Comparison of ENCODE assay signal across 21 cellular contexts in the genomic region with DNA sequence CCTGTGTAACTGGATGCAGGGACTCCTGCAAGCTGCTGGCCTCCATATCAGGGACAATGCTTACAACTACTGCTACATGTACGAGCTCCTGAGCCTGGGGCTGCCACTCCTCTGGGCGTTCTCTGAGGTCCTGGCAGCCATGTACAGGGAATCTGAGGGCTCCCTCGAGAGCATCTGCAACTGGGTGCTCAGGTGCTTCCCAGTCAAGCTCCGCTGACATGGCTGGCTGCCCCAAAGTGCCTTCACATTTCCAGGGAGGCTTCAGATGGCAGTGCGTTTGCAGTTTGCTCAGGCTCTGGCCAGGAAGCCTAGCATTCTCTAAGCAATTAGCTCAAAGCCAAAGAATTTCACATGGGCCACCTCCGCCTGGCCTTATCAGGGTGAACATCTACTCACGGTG.
A peak's percentile ranks its signal among the peaks of the same experiment; 100 is the strongest.
DNase-seq lines count a peak whose midpoint lies in the region; ATAC-seq and TF ChIP-seq lines count a peak whose summit lies in the region.
"Had no signal": no experiment of that assay in that cellular context is flagged by ENCODE, and none has a peak within 500 bp of the region (broad histone marks: within the 10 kb centered on the region; RNA-seq: fewer than 3 reads in every experiment).

No MANE protein-coding gene starts in this region.

- ATAC-seq in thoracic aorta (ENCODE audit: insufficient number of reproducible peaks, low FRiP score, low read depth), result no peak
- ATAC-seq in HG03280 (IDR thresholded peaks at IDR 0.05; ENCODE audit: unreplicated experiment), result no peak
- ATAC-seq: GM12878 had no signal

- no peaks in the 10 kb centered on the region for H3K23me2 ChIP-seq in H9 (ENCODE audit: insufficient read length, low read depth, low read length, poor library complexity, severe bottlenecking)

- H4K20me1 ChIP-seq in BLaER1, result no peaks in the 10 kb centered on the region
- no peaks in the 10 kb centered on the region for H4K20me1 ChIP-seq in H9 (ENCODE audit: control insufficient read depth, insufficient read depth, insufficient read length)

- H3K27ac Mint-ChIP-seq in H9, result no peak overlapping the region
- H3K27ac Mint-ChIP-seq: CD4-positive, alpha-beta memory T cell had no signal

- H2AFZ ChIP-seq in H9 (ENCODE audit: low read length), result no peak overlapping the region

- TF ChIP-seq CTCF in H9 (conservative IDR thresholded peaks at IDR 0.05) (no peak), thoracic aorta (IDR thresholded peaks at IDR 0.05) (no peak)

- H3K4me3 ChIP-seq in BLaER1, result no peak overlapping the region
- H3K4me3 ChIP-seq in mesodermal cell (ENCODE audit: extremely low read depth, insufficient read depth, low read length, poor library complexity, severe bottlenecking), result no peak overlapping the region
- no peak overlapping the region for H3K4me3 ChIP-seq in thoracic aorta
- H3K4me3 ChIP-seq: GM12878, MG63, SJSA1 had no signal

- DNase-seq in H9 (peak; percentile 22), thoracic aorta (ENCODE audit: low spot score) (no peak), T-helper 2 cell (no peak), activated T-cell treated with anti-CD3 and anti-CD28 coated beads for 4 hours (no peak)
- DNase-seq: CD4-positive, alpha-beta memory T cell; COR-L47; GDM1; KG1; MG63; NCI-H1105 treated with DMSO at 0.1 percent for 48 hours; NCI-H146; NCI-H1930; NCI-H2227 treated with DMSO at 0.1 percent for 48 hours; NCI-H69; Right ventricle myocardium superior; RPMI8226 had no signal

- H2BK20ac ChIP-seq in H9 (ENCODE audit: low read depth, low read length, poor library complexity, severe bottlenecking), result no peak overlapping the region

- 0 out of 7 replicates have a peak, but pooled peaks cover 0 to 3% (median 0%) of the 10 kb centered on the region in 3 experiments for H3K36me3 Mint-ChIP-seq in H9 (ENCODE audit: insufficient read depth in 1 of 3, low read depth in 3 of 3)

- WGBS in H9 (ENCODE audit: extremely low coverage, insufficient read length, low lambda C conversion rate), result no CpG with 5 or more reads among the region's 7 CpGs
- 86 to 88% methylated on average over 3 to 6 of the region's 7 CpGs for WGBS in mesodermal cell (ENCODE audit: insufficient coverage in 2 of 2), 2 experiments

- peaks cover 5 to 12% of the 10 kb centered on the region in 2 experiments; a peak in 3 of 4 replicates for H3K4me1 Mint-ChIP-seq in H9
- H3K4me1 Mint-ChIP-seq: CD4-positive, alpha-beta memory T cell had no signal

- H3K9me3 ChIP-seq in BLaER1 (no peaks in the 10 kb centered on the region), H9 (ENCODE audit: control insufficient read depth, low read depth, low read length) (no peaks in the 10 kb centered on the region), mesodermal cell (ENCODE audit: control insufficient read depth, low read length) (no peaks in the 10 kb centered on the region), thoracic aorta (no peaks in the 10 kb centered on the region)
- H3K9me3 ChIP-seq: MG63, SJSA1 had no signal

- H3K4ac ChIP-seq in H9 (ENCODE audit: low read depth, low read length), result no peak overlapping the region

- no peak overlapping the region for H4K8ac ChIP-seq in H9 (replicated peaks; ENCODE audit: insufficient read length, low read depth, low read length)

- H3T11ph ChIP-seq in H9 (ENCODE audit: low read length), result no peak overlapping the region

- no peaks in the 10 kb centered on the region for H3K27me3 ChIP-seq in BLaER1
- H3K27me3 ChIP-seq in H9 (ENCODE audit: insufficient read depth, low read length), result no peaks in the 10 kb centered on the region
- no peaks in the 10 kb centered on the region for H3K27me3 ChIP-seq in thoracic aorta (replicated peaks; ENCODE audit: insufficient read depth)
- H3K27me3 ChIP-seq: MG63, SJSA1 had no signal

- no peak overlapping the region for H3K4me3 Mint-ChIP-seq in H9

- H3K23ac ChIP-seq in H9 (ENCODE audit: insufficient read length, low read depth, low read length), result no peak overlapping the region

- no peak overlapping the region for H4K91ac ChIP-seq in H9 (ENCODE audit: insufficient read length, low read depth, low read length)

- H3K36me3 ChIP-seq in BLaER1 (no peaks in the 10 kb centered on the region), mesodermal cell (ENCODE audit: control insufficient read depth, insufficient read depth, low read length) (peaks cover 87% of the 10 kb centered on the region), thoracic aorta (peaks cover 90% of the 10 kb centered on the region)

- H3K4me2 ChIP-seq in BLaER1 (peak overlapping the region; percentile 45), H9 (ENCODE audit: insufficient read depth, insufficient read length, low read length) (no peak overlapping the region)

- H3K27ac ChIP-seq in BLaER1 (no peak overlapping the region), H9 (ENCODE audit: insufficient read length, low read depth, low read length) (no peak overlapping the region), mesodermal cell (ENCODE audit: low read depth, low read length, severe bottlenecking) (peak overlapping the region; percentile 13), thoracic aorta (peak overlapping the region; percentile 66 to 71)
- H3K27ac ChIP-seq: SJSA1 had no signal

- no peak overlapping the region for H2AK5ac ChIP-seq in H9 (ENCODE audit: insufficient read length, low read length)

- no peaks in the 10 kb centered on the region for H3K79me1 ChIP-seq in H9 (ENCODE audit: insufficient read depth, low read depth, low read length, poor library complexity, severe bottlenecking)

- no peak overlapping the region for H2BK15ac ChIP-seq in H9 (ENCODE audit: low read depth, low read length)

- H3K56ac ChIP-seq in H9 (ENCODE audit: insufficient read length, low read depth, low read length), result no peak overlapping the region

- H3K4me1 ChIP-seq in BLaER1, result peaks cover 18% of the 10 kb centered on the region
- H3K4me1 ChIP-seq in H9 (ENCODE audit: insufficient read depth, low read length), result no peaks in the 10 kb centered on the region
- peaks cover 55% of the 10 kb centered on the region for H3K4me1 ChIP-seq in mesodermal cell (ENCODE audit: control insufficient read depth, insufficient read depth, low read length, poor library complexity, severe bottlenecking)
- peaks cover 5 to 62% of the 10 kb centered on the region in 2 donors for H3K4me1 ChIP-seq in thoracic aorta (ENCODE audit: control insufficient read depth in 1 of 2, low read depth in 2 of 2)
- H3K4me1 ChIP-seq: SJSA1 had no signal

- no peaks in the 10 kb centered on the region for H3K27me3 Mint-ChIP-seq in H9 (ENCODE audit: low read depth)
- H3K27me3 Mint-ChIP-seq: CD4-positive, alpha-beta memory T cell had no signal

- no peak overlapping the region for H3K14ac ChIP-seq in H9 (ENCODE audit: insufficient read depth, low read length)

- no peak overlapping the region for H2BK12ac ChIP-seq in H9 (ENCODE audit: insufficient read length, low read depth, low read length)

- no peak overlapping the region for H3K18ac ChIP-seq in H9 (ENCODE audit: insufficient read length, low read depth, low read length)

- H3K9me3 Mint-ChIP-seq in H9, result no peaks in the 10 kb centered on the region
- H3K9me3 Mint-ChIP-seq: CD4-positive, alpha-beta memory T cell had no signal

- H3K9ac ChIP-seq in BLaER1 (no peak overlapping the region), H9 (ENCODE audit: extremely low read depth, insufficient read length, low read length) (no peak overlapping the region)

- no peak overlapping the region for H2BK5ac ChIP-seq in H9 (ENCODE audit: insufficient read length, low read length)

- no peaks in the 10 kb centered on the region for H3K79me2 ChIP-seq in H9 (ENCODE audit: insufficient read depth, low read length)

- no peak overlapping the region for H4K5ac ChIP-seq in H9 (ENCODE audit: insufficient read length, low read depth, low read length)

- no peak overlapping the region for H2BK120ac ChIP-seq in H9 (ENCODE audit: low read depth, low read length, poor library complexity, severe bottlenecking)

Comparison
In these comparisons a context has a peak if more than half of its experiments do, and no peak if none do; other contexts are left out.
1. H3K27ac ChIP-seq: peak in mesodermal cell (single experiment) and thoracic aorta (2 of 2); none in BLaER1 (single experiment) and H9 (single experiment).